In the genomic region with DNA sequence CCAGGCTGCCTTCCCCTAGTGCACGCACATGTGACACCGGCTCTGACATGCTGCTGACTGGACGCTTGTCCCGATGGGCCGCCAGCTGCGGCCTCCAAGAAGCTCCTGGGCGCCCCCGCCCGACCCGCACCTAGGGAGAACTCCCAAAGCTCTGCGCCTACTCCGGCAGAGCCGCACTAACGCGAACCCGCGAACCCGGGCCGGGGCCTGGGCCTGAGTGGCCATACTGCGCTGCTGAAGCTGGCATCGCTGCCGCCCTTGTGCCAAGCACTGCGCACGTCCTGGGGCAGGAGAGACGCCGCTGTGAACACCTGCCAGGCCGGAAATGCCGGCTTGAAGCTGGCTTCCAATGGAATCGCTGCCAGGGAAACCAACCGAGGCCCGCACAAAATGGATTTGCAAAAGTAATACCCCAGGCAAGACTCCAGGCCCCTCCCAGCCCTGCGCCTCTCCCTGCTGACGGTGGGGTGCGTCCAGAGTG, we compare ENCODE assay signal across 1 cellular context.
TF ChIP-seq lines count a peak whose summit lies in the region.

No MANE protein-coding gene starts in this region.

TF ChIP-seq in SK-N-SH treated with all-trans-retinoic acid at 6 μM for 48 hours, 23 proteins besides CTCF, POLR2A, EP300 and RAD21 (continued from another document):
- TF ChIP-seq, protein P1, sequence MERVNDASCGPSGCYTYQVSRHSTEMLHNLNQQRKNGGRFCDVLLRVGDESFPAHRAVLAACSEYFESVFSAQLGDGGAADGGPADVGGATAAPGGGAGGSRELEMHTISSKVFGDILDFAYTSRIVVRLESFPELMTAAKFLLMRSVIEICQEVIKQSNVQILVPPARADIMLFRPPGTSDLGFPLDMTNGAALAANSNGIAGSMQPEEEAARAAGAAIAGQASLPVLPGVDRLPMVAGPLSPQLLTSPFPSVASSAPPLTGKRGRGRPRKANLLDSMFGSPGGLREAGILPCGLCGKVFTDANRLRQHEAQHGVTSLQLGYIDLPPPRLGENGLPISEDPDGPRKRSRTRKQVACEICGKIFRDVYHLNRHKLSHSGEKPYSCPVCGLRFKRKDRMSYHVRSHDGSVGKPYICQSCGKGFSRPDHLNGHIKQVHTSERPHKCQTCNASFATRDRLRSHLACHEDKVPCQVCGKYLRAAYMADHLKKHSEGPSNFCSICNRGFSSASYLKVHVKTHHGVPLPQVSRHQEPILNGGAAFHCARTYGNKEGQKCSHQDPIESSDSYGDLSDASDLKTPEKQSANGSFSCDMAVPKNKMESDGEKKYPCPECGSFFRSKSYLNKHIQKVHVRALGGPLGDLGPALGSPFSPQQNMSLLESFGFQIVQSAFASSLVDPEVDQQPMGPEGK (CRISPR knock-in tag; IDR thresholded peaks at IDR 0.05; ENCODE audit: borderline replicate concordance), result no peak
- TF ChIP-seq, protein P2, sequence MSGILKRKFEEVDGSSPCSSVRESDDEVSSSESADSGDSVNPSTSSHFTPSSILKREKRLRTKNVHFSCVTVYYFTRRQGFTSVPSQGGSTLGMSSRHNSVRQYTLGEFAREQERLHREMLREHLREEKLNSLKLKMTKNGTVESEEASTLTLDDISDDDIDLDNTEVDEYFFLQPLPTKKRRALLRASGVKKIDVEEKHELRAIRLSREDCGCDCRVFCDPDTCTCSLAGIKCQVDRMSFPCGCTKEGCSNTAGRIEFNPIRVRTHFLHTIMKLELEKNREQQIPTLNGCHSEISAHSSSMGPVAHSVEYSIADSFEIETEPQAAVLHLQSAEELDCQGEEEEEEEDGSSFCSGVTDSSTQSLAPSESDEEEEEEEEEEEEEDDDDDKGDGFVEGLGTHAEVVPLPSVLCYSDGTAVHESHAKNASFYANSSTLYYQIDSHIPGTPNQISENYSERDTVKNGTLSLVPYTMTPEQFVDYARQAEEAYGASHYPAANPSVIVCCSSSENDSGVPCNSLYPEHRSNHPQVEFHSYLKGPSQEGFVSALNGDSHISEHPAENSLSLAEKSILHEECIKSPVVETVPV (CRISPR knock-in tag; IDR thresholded peaks at IDR 0.05), result no peak
- TF ChIP-seq ZC3H10 (CRISPR knock-in tag; IDR thresholded peaks at IDR 0.05) (no peak), TCF4 (CRISPR knock-in tag; IDR thresholded peaks at IDR 0.05; ENCODE audit: borderline replicate concordance) (no peak), SNAI2 (CRISPR knock-in tag; IDR thresholded peaks at IDR 0.05) (no peak)
TF ChIP-seq in SK-N-SH treated with all-trans-retinoic acid at 6 μM for 48 hours: peak in this region for 0.
